Comparison of ENCODE assay signal across 12 cellular contexts in the genomic region with DNA sequence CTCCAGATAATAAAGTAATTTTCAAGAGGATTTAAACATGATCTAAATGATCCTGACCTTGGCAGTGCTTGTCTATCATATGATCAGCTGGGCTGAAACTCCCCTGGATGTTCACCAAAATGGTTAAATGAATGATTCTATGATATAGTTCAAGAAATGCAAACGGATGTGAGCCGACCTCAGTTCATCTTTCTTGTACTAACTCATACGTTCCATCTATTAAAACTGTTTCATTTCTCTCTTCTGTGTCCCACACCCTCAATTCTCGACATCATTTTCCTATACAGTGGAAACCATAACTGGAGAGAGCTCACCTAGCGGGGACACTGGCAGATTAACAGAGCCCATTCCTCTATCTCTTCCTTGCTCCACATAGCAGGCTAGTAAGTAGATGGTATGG.
A peak's percentile ranks its signal among the peaks of the same experiment; 100 is the strongest.
DNase-seq lines count a peak whose midpoint lies in the region; ATAC-seq lines count a peak whose summit lies in the region.
"Had no signal": no experiment of that assay in that cellular context is flagged by ENCODE, and none has a peak within 500 bp of the region (broad histone marks: within the 10 kb centered on the region; RNA-seq: fewer than 3 reads in every experiment).

No MANE protein-coding gene starts in this region.

- ATAC-seq in GM18499 (IDR thresholded peaks at IDR 0.05; ENCODE audit: insufficient read depth, unreplicated experiment) (peak; percentile 39), GM19463 (IDR thresholded peaks at IDR 0.05; ENCODE audit: unreplicated experiment) (peak; percentile 44), HG02852 (IDR thresholded peaks at IDR 0.05; ENCODE audit: unreplicated experiment) (peak; percentile 33), HG03565 (IDR thresholded peaks at IDR 0.05; ENCODE audit: unreplicated experiment) (peak; percentile 36)
- ATAC-seq in naive thymus-derived CD8-positive, alpha-beta T cell, result no peak
- ATAC-seq: gastrocnemius medialis had no signal

- peaks cover 0 to 5% (median 0%) of the 10 kb centered on the region in 5 donors for H3K27me3 Mint-ChIP-seq in naive thymus-derived CD8-positive, alpha-beta T cell

- DNase-seq in NCI-H2081 treated with DMSO at 0.1 percent for 48 hours (lab: John Stamatoyannopoulos, UW), result no peak
- no peak for DNase-seq in naive thymus-derived CD8-positive, alpha-beta T cell
- no peak for DNase-seq in COLO829 (ENCODE audit: low spot score)
- no peak for DNase-seq in NCI-H1417 treated with DMSO at 0.1 percent for 48 hours (lab: John Stamatoyannopoulos, UW)
- DNase-seq: amygdala, gastrocnemius medialis, MV-4-11, NCI-H524 treated with DMSO at 0.1 percent for 48 hours had no signal

- no peaks in the 10 kb centered on the region for H3K36me3 Mint-ChIP-seq in naive thymus-derived CD8-positive, alpha-beta T cell

- peaks cover 0 to 2% (median 0%) of the 10 kb centered on the region in 4 donors for H3K4me1 Mint-ChIP-seq in naive thymus-derived CD8-positive, alpha-beta T cell

- H3K9me3 Mint-ChIP-seq in naive thymus-derived CD8-positive, alpha-beta T cell, result no peaks in the 10 kb centered on the region

- POLR2A ChIA-PET in naive thymus-derived CD8-positive, alpha-beta T cell (lab: Charles Lee), result no interaction called here

- no peak overlapping the region for H3K27ac Mint-ChIP-seq in naive thymus-derived CD8-positive, alpha-beta T cell

- H3K4me3 Mint-ChIP-seq in naive thymus-derived CD8-positive, alpha-beta T cell, result no peak overlapping the region

Comparison
In these comparisons a context has a peak if more than half of its experiments do, and no peak if none do; other contexts are left out.
1. ATAC-seq: peak in GM18499 (single experiment), GM19463 (single experiment), HG02852 (single experiment) and HG03565 (single experiment); none in naive thymus-derived CD8-positive, alpha-beta T cell (0 of 2).